In genomic region chr4:173257732-173258717, GRCh38 we compare ENCODE assay signal across 9 cellular contexts.
A peak's percentile ranks its signal among the peaks of the same experiment; 100 is the strongest.
DNase-seq lines count a peak whose midpoint lies in the region; ATAC-seq, FAIRE-seq and TF ChIP-seq lines count a peak whose summit lies in the region.
"Had no signal": no experiment of that assay in that cellular context is flagged by ENCODE, and none has a peak within 500 bp of the region (broad histone marks: within the 10 kb centered on the region; RNA-seq: fewer than 3 reads in every experiment).

No MANE protein-coding gene starts in this region.

- H2BK5ac ChIP-seq in H1 (ENCODE audit: low read depth, low read length): no peak overlapping the region

- no peak overlapping the region for H4K8ac ChIP-seq in H1 (ENCODE audit: extremely low read depth, insufficient read depth, low read length)

- no peak overlapping the region for H2AFZ ChIP-seq in H1 (ENCODE audit: low read length)

- CTCF ChIA-PET in activated CD4-positive, alpha-beta memory T cell treated with anti-CD3 and anti-CD28 coated beads, Interleukin-2, amount 10 ng/mL, durations not matched to agents 7 days and 5 days (lab: Charles Lee): interaction anchor here (0.6 to 3.8 kb wide), 19 partner anchors 9 to 245 kb away, joined by 3 to 69 read pairs (median 4); partner anchors contain the start of gene GALNT7
- CTCF ChIA-PET in H1 (lab: Charles Lee; ENCODE audit: partially characterized antibody): interaction anchor here (0.6 to 4.1 kb wide), 67 partner anchors 8 to 1060 kb away, joined by 3 to 108 read pairs (median 4); partner anchors contain the start of gene GALNT7

- H3K79me1 ChIP-seq in H1 (ENCODE audit: low read depth, low read length): no peaks in the 10 kb centered on the region; the same call in 1 of the 2 replicates

- no peak overlapping the region for H3K4me3 ChIP-seq in CD4-positive, CD25-positive, alpha-beta regulatory T cell (ENCODE audit: low read depth, low read length)
- no peak overlapping the region for H3K4me3 ChIP-seq in H1 (ENCODE audit: extremely low read depth in 1 of 4, insufficient read depth in 2 of 4, low read depth in 3 of 4, low read length in 4 of 4)
- no peak overlapping the region for H3K4me3 ChIP-seq in mucosa of descending colon

- H4K5ac ChIP-seq in H1 (ENCODE audit: insufficient read length, low read depth, low read length): no peak overlapping the region

- no peaks in the 10 kb centered on the region for H3K23me2 ChIP-seq in H1 (ENCODE audit: low read depth, low read length)

- no peaks in the 10 kb centered on the region for H3K4me1 ChIP-seq in CD4-positive, CD25-positive, alpha-beta regulatory T cell (ENCODE audit: control insufficient read depth, insufficient read depth, low read length, poor library complexity, severe bottlenecking)
- H3K4me1 ChIP-seq in H1 (replicated peaks in 1 of 4; ENCODE audit: control insufficient read depth in 3 of 4, insufficient read depth in 4 of 4, low read length in 3 of 4) (peaks cover 0 to 6% (median 4%) of the 10 kb centered on the region in 4 experiments; a peak in 2 of 7 replicates), mucosa of descending colon (ENCODE audit: low read depth) (no peaks in the 10 kb centered on the region)

- no peak overlapping the region for H2BK15ac ChIP-seq in H1 (ENCODE audit: low read length)

- H3K23ac ChIP-seq in H1 (ENCODE audit: insufficient read length): no peak overlapping the region

- no peak overlapping the region for H3K18ac ChIP-seq in H1 (ENCODE audit: extremely low read depth, low read length)

- peaks cover 2 to 5% of the 10 kb centered on the region in 2 experiments for H4K20me1 ChIP-seq in H1 (replicated peaks in 1 of 2; ENCODE audit: control insufficient read depth in 1 of 2, insufficient read depth in 2 of 2, low read length in 2 of 2)

- TF ChIP-seq EP300 in H1 (IDR thresholded peaks at IDR 0.05; ENCODE audit: borderline replicate concordance in 1 of 2, low read depth in 2 of 2, low read length in 2 of 2): no peak

- no peaks in the 10 kb centered on the region for H3K9me3 Mint-ChIP-seq in CD4-positive, CD25-positive, alpha-beta regulatory T cell
- H3K9me3 Mint-ChIP-seq in activated CD4-positive, alpha-beta memory T cell treated with anti-CD3 and anti-CD28 coated beads, Interleukin-2, amount 10 ng/mL, durations not matched to agents 7 days and 5 days: no peaks in the 10 kb centered on the region
- H3K9me3 Mint-ChIP-seq: activated naive CD4-positive, alpha-beta T cell treated with anti-CD3 and anti-CD28 coated beads, Interleukin-2, amount 50 U/mL, for 24 hours had no signal

- H3K27ac ChIP-seq in CD4-positive, CD25-positive, alpha-beta regulatory T cell (ENCODE audit: insufficient read depth, low read length, poor library complexity, severe bottlenecking): no peak overlapping the region
- no peak overlapping the region for H3K27ac ChIP-seq in H1 (ENCODE audit: low read depth, low read length)

- peaks cover 0 to 89% of the 10 kb centered on the region in 2 experiments; a peak in 3 of 4 replicates for H3K79me2 ChIP-seq in H1 (ENCODE audit: control insufficient read depth in 1 of 2, insufficient read depth in 2 of 2, low read length in 2 of 2)

- H3K56ac ChIP-seq in H1 (replicated peaks; ENCODE audit: insufficient read length, low read depth, low read length): no peak overlapping the region

- H3K36me3 Mint-ChIP-seq in CD4-positive, CD25-positive, alpha-beta regulatory T cell: peaks cover 10% of the 10 kb centered on the region
- no peaks in the 10 kb centered on the region for H3K36me3 Mint-ChIP-seq in activated CD4-positive, alpha-beta memory T cell treated with anti-CD3 and anti-CD28 coated beads, Interleukin-2, amount 10 ng/mL, durations not matched to agents 7 days and 5 days (ENCODE audit: low read depth)

- no peak overlapping the region for H3K4ac ChIP-seq in H1 (replicated peaks; ENCODE audit: insufficient read length, low read depth, low read length)

- peak; percentile 66 to 76 for ATAC-seq in CD4-positive, CD25-positive, alpha-beta regulatory T cell (ENCODE audit: low read depth in 2 of 2)
- ATAC-seq in GM18909 (IDR thresholded peaks at IDR 0.05; ENCODE audit: poor library complexity, unreplicated experiment) (peak; percentile 89), HG03139 (IDR thresholded peaks at IDR 0.05; ENCODE audit: unreplicated experiment) (peak; percentile 80), mucosa of descending colon (peak; percentile 83)
- peak; percentile 76 for ATAC-seq in stimulated activated naive CD8-positive, alpha-beta T cell treated with anti-CD3 and anti-CD28 coated beads, Interleukin-15, Interleukin-2, amounts not matched to agents 100 U/mL and 50 U/mL, for 24 hours

- no peak for TF ChIP-seq POLR2A in H1 (IDR thresholded peaks at IDR 0.05; ENCODE audit: control extremely low read depth in 1 of 2, low read depth in 2 of 2, low read length in 2 of 2)

- DNase-seq in CD4-positive, CD25-positive, alpha-beta regulatory T cell: peak; percentile 19 to 64 (median 50)
- DNase-seq in NCI-H510A (lab: John Stamatoyannopoulos, UW) (peak; percentile 12), H1 (ENCODE audit: low read depth in 1 of 2, low spot score in 2 of 2) (peak in 1 of 2 experiments; percentile 31), mucosa of descending colon (peak in 2 of 3 donors; percentile 54 to 76)
- peak; percentile 59 for DNase-seq in activated CD4-positive, alpha-beta memory T cell treated with anti-CD3 and anti-CD28 coated beads, Interleukin-2, amount 10 ng/mL, durations not matched to agents 7 days and 5 days
- peak; percentile 58 for DNase-seq in stimulated activated naive CD8-positive, alpha-beta T cell treated with anti-CD3 and anti-CD28 coated beads, Interleukin-15, Interleukin-2, amounts not matched to agents 100 U/mL and 50 U/mL, for 24 hours

- no peak overlapping the region for H4K91ac ChIP-seq in H1 (replicated peaks; ENCODE audit: insufficient read length, low read length)

- H3K14ac ChIP-seq in H1 (ENCODE audit: insufficient read length): no peak overlapping the region

- no peaks in the 10 kb centered on the region for H3K36me3 ChIP-seq in CD4-positive, CD25-positive, alpha-beta regulatory T cell (ENCODE audit: control insufficient read depth, insufficient read depth, low read length)
- H3K36me3 ChIP-seq in H1 (ENCODE audit: control insufficient read depth in 2 of 4, insufficient read depth in 4 of 4, low read length in 3 of 4): no peaks in the 10 kb centered on the region
- H3K36me3 ChIP-seq in mucosa of descending colon (ENCODE audit: low read depth): no peaks in the 10 kb centered on the region

- peak overlapping the region in 1 of 3 donors; percentile 24 for H3K27ac Mint-ChIP-seq in CD4-positive, CD25-positive, alpha-beta regulatory T cell
- H3K27ac Mint-ChIP-seq in activated CD4-positive, alpha-beta memory T cell treated with anti-CD3 and anti-CD28 coated beads, Interleukin-2, amount 10 ng/mL, durations not matched to agents 7 days and 5 days: no peak overlapping the region
- H3K27ac Mint-ChIP-seq: activated naive CD4-positive, alpha-beta T cell treated with anti-CD3 and anti-CD28 coated beads, Interleukin-2, amount 50 U/mL, for 24 hours had no signal

- H3K9ac ChIP-seq in H1 (replicated peaks in 1 of 4; ENCODE audit: extremely low read depth in 1 of 4, low read depth in 3 of 4, low read length in 3 of 4): peak overlapping the region in 1 of 4 experiments; percentile 23; a peak in 1 of 7 replicates

- intact Hi-C loops in mucosa of descending colon (cut with DNase I, micrococcal nuclease): loop anchor here (5.0 to 10.0 kb wide), 2 partner anchors 231 to 243 kb away; no protein-coding TSS in a partner anchor

- peak; percentile 97 to 99 for TF ChIP-seq RAD21 in H1 (IDR thresholded peaks at IDR 0.05 in 1 of 2, conservative IDR thresholded peaks at IDR 0.05 in 1 of 2; ENCODE audit: low read depth in 2 of 2, low read length in 2 of 2)

- 29% methylated on average over 4 of the region's 4 CpGs; no CpG with 5 or more reads in 1 of the 2 experiments for WGBS in H1 (ENCODE audit: extremely low coverage in 1 of 2, insufficient coverage in 1 of 2, insufficient read length in 1 of 2, insufficient replicate concordance in 2 of 2, low coverage in 1 of 2, low lambda C conversion rate in 2 of 2, missing lambda C conversion rate in 1 of 2), 2 experiments

- H2AK5ac ChIP-seq in H1 (ENCODE audit: low read depth, low read length): no peak overlapping the region

- H3K4me3 Mint-ChIP-seq in CD4-positive, CD25-positive, alpha-beta regulatory T cell: no peak overlapping the region
- no peak overlapping the region for H3K4me3 Mint-ChIP-seq in activated CD4-positive, alpha-beta memory T cell treated with anti-CD3 and anti-CD28 coated beads, Interleukin-2, amount 10 ng/mL, durations not matched to agents 7 days and 5 days
- H3K4me3 Mint-ChIP-seq: activated naive CD4-positive, alpha-beta T cell treated with anti-CD3 and anti-CD28 coated beads, Interleukin-2, amount 50 U/mL, for 24 hours had no signal

- H3K4me1 Mint-ChIP-seq in CD4-positive, CD25-positive, alpha-beta regulatory T cell: peaks cover 0 to 19% (median 17%) of the 10 kb centered on the region in 4 donors
- no peaks in the 10 kb centered on the region for H3K4me1 Mint-ChIP-seq in activated CD4-positive, alpha-beta memory T cell treated with anti-CD3 and anti-CD28 coated beads, Interleukin-2, amount 10 ng/mL, durations not matched to agents 7 days and 5 days

- peak; percentile 95 for FAIRE-seq in H1 (lab: Jason Lieb, UNC)

- H3K27me3 Mint-ChIP-seq in CD4-positive, CD25-positive, alpha-beta regulatory T cell: no peaks in the 10 kb centered on the region
- no peaks in the 10 kb centered on the region for H3K27me3 Mint-ChIP-seq in activated CD4-positive, alpha-beta memory T cell treated with anti-CD3 and anti-CD28 coated beads, Interleukin-2, amount 10 ng/mL, durations not matched to agents 7 days and 5 days
- H3K27me3 Mint-ChIP-seq: activated naive CD4-positive, alpha-beta T cell treated with anti-CD3 and anti-CD28 coated beads, Interleukin-2, amount 50 U/mL, for 24 hours had no signal

- TF ChIP-seq CTCF in H1 (IDR thresholded peaks at IDR 0.05; ENCODE audit: control extremely low read depth in 1 of 3, insufficient read depth in 1 of 3, low read depth in 1 of 3, low read length in 3 of 3) (peak; percentile 79 to 89 (median 79)), mucosa of descending colon (IDR thresholded peaks at IDR 0.05) (peak; percentile 38)

- H3K27me3 ChIP-seq in CD4-positive, CD25-positive, alpha-beta regulatory T cell (ENCODE audit: control insufficient read depth, insufficient read depth, low read length): no peaks in the 10 kb centered on the region
- no peaks in the 10 kb centered on the region for H3K27me3 ChIP-seq in H1 (replicated peaks in 1 of 4; ENCODE audit: control insufficient read depth in 3 of 4, extremely low read depth in 1 of 4, insufficient read depth in 3 of 4, low read length in 3 of 4)

- POLR2A ChIA-PET in activated CD4-positive, alpha-beta memory T cell treated with anti-CD3 and anti-CD28 coated beads, Interleukin-2, amount 10 ng/mL, durations not matched to agents 7 days and 5 days (lab: Charles Lee): interaction anchor here (0.9 to 1.3 kb wide), 2 partner anchors 13 to 65 kb away, joined by 3 to 4 read pairs; no protein-coding TSS in a partner anchor
- POLR2A ChIA-PET in H1 (lab: Charles Lee; ENCODE audit: partially characterized antibody): interaction anchor here (1.2 to 1.7 kb wide), 3 partner anchors 11 to 244 kb away, joined by 3 to 7 read pairs (median 3); no protein-coding TSS in a partner anchor

- H2BK12ac ChIP-seq in H1 (ENCODE audit: low read depth, low read length): no peak overlapping the region

- H3K9me3 ChIP-seq in CD4-positive, CD25-positive, alpha-beta regulatory T cell (ENCODE audit: control insufficient read depth in 2 of 2, low read length in 2 of 2): no peaks in the 10 kb centered on the region
- H3K9me3 ChIP-seq in H1 (ENCODE audit: insufficient read depth in 2 of 2, low read depth in 1 of 2, low read length in 1 of 2) (no peaks in the 10 kb centered on the region), mucosa of descending colon (no peaks in the 10 kb centered on the region)

- no peak overlapping the region for H2BK120ac ChIP-seq in H1 (replicated peaks; ENCODE audit: low read depth, low read length)

- no peak overlapping the region for H3K4me2 ChIP-seq in H1 (ENCODE audit: insufficient read depth in 1 of 2, low read depth in 2 of 2, low read length in 2 of 2)

- H2BK20ac ChIP-seq in H1 (ENCODE audit: low read length): no peak overlapping the region
